ENCODE assay signal across 8 cellular contexts in the genomic region with DNA sequence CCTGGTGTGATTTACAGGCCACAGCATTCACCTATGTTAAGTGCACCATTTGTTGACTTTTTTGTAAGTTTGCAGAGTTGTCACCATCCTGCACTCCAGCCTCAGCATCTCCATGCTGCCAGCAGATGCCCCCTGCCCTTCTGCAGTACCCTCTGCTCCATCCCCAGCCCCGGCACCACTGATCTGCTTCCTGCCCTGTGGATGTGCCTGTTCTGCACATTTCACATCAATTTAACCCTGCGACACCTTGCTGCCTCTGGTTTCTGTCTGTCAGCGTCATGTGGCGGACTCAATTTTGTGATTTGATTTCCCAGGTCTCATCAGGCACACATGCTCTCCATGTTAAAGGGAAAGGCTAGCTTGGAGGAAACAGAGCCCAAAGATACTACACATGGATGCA. TPM values are rescaled to one million over a fixed set of nuclear protein-coding genes. Genes with fewer than 3 reads are reported as not detected.
"Had no signal": no experiment of that assay in that cellular context is flagged by ENCODE, and none has a peak within 500 bp of the region (broad histone marks: within the 10 kb centered on the region; RNA-seq: fewer than 3 reads in every experiment).

No MANE protein-coding gene starts in this region.

RNA-seq across cellular contexts. Expression of a gene that starts 36.5 kb away (rescaled TPM):
- total RNA-seq: LHCN-M2, MCF 10A, OCI-LY7, PC-9, Right ventricle myocardium inferior, RPMI7951, SJCRH30, SK-MEL-5 had no signal
